26 cellular contexts compared by ENCODE assay signal in the genomic region with DNA sequence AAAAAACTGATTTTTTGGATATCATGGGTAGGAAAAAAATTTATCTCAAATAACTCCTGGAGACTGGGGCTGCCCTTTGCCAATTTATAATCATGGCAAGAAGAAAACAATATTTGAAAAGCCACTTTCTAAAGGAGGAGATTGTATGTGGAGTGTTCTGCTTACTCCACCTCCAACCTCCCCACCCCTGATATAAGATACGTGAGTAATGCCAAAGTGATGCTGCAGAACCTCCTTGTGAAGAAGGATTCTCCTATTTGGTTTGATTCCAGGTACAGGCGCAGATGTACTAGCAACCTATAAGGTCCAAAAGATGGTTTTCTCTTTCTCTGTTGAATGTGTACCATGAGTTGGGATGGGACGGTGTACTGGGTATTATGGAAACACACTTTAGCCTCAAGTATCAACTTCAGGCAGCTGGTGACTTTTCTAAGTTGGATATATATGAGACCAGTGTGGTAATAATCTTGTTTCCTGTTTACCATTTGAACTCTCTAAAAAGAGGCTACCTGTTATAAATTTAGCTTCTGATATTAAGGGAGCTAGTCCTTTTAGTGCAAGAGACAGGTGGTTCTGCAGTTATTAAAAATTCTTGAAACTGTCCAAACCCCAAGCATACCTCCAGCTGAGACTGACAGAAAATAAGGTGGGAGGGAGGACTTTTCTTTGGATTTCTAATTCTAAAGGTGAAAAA.
"Had no signal": no experiment of that assay in that cellular context is flagged by ENCODE, and none has a peak within 500 bp of the region (broad histone marks: within the 10 kb centered on the region; RNA-seq: fewer than 3 reads in every experiment).

No MANE protein-coding gene starts in this region.

- H3K9me3 ChIP-seq: Peyer's patch had no signal

- DNase-seq: activated B cell treated with CpG ODN at 0.5 μM for 24 hours; activated CD4-positive, alpha-beta memory T cell treated with anti-CD3 and anti-CD28 coated beads for 36 hours; activated CD4-positive, alpha-beta T cell treated with anti-CD3 and anti-CD28 coated beads, Interleukin-2, amount 10 ng/mL, durations not matched to agents 7 days and 5 days; activated CD8-positive, alpha-beta memory T cell treated with anti-CD3 and anti-CD28 coated beads for 24 hours; activated effector memory CD4-positive, alpha-beta T cell treated with anti-CD3 and anti-CD28 coated beads, Interleukin-2, amount 50 U/mL, for 16 hours; activated naive CD4-positive, alpha-beta T cell treated with anti-CD3 and anti-CD28 coated beads for 36 hours; activated T-cell treated with anti-CD3 and anti-CD28 coated beads, Interleukin-2, amount 50 U/mL, for 4 hours; amygdala; brain microvascular endothelial cell; cerebellar nuclear complex; Kasumi-1; KBM-7; NCI-H1092; NCI-H1417; NCI-H1930; NCI-H345; NCI-H510A; NCI-H526 treated with DMSO at 0.1 percent for 48 hours; NCI-H82; NK-92 treated with Interleukin-12 subunit alpha and Interleukin-12 subunit beta, amount 100 ng/mL, for 24 hours; OCI-M1; Peyer's patch; SHP77 treated with DMSO at 0.1 percent for 48 hours; T-cell; T-helper 2 cell; T1000 had no signal

- H3K4me3 ChIP-seq: Peyer's patch had no signal

- H3K4me1 ChIP-seq: Peyer's patch had no signal

- H3K27me3 ChIP-seq: brain microvascular endothelial cell, Peyer's patch had no signal

- H3K27ac ChIP-seq: brain microvascular endothelial cell, Peyer's patch had no signal

- H3K36me3 ChIP-seq: brain microvascular endothelial cell, Peyer's patch had no signal

- ATAC-seq: activated T-cell treated with anti-CD3 and anti-CD28 coated beads, Interleukin-2, amount 50 U/mL, for 4 hours; T-cell had no signal
